In genomic region chr7:45702751-45703150, GRCh38 we compare ENCODE assay signal across 1 cellular context.
TF ChIP-seq lines count a peak whose summit lies in the region.

No MANE protein-coding gene starts in this region.

TF ChIP-seq in WTC11, 78 proteins besides CTCF, POLR2A, EP300 and RAD21 (continued from another document):
- TF ChIP-seq ATF6 (CRISPR knock-in tag; IDR thresholded peaks at IDR 0.05) (no peak), GABPB1 (CRISPR knock-in tag; IDR thresholded peaks at IDR 0.05) (no peak), IRF1 (CRISPR knock-in tag; IDR thresholded peaks at IDR 0.05) (no peak), ZNF219 (CRISPR knock-in tag; IDR thresholded peaks at IDR 0.05; ENCODE audit: borderline replicate concordance) (no peak), CDX4 (CRISPR knock-in tag; IDR thresholded peaks at IDR 0.05; ENCODE audit: borderline replicate concordance) (no peak), NR1H2 (CRISPR knock-in tag; IDR thresholded peaks at IDR 0.05) (no peak), ZNF263 (CRISPR knock-in tag; IDR thresholded peaks at IDR 0.05; ENCODE audit: low read depth) (no peak), ESRRA (CRISPR knock-in tag; IDR thresholded peaks at IDR 0.05; ENCODE audit: borderline replicate concordance) (no peak), GRHL2 (CRISPR knock-in tag; IDR thresholded peaks at IDR 0.05; ENCODE audit: insufficient replicate concordance, severe bottlenecking) (no peak), TEAD1 (CRISPR knock-in tag; IDR thresholded peaks at IDR 0.05) (no peak), JAZF1 (CRISPR knock-in tag; IDR thresholded peaks at IDR 0.05) (no peak), ATF3 (CRISPR knock-in tag; conservative IDR thresholded peaks at IDR 0.05) (no peak)
TF ChIP-seq in WTC11: peak in this region for 0.
